ENCODE assay signal across 1 cellular context in genomic region chr22:20943104-20943933, GRCh38.
TF ChIP-seq lines count a peak whose summit lies in the region.

No MANE protein-coding gene starts in this region.

TF ChIP-seq in K562, 482 proteins besides CTCF, POLR2A, EP300 and RAD21 (continued from another document and continues in another):
- TF ChIP-seq HNRNPUL1 (IDR thresholded peaks at IDR 0.05; ENCODE audit: low read length) (no peak), SIRT6 (IDR thresholded peaks at IDR 0.05; ENCODE audit: low read depth, low read length) (no peak), POU5F1 (IDR thresholded peaks at IDR 0.05; ENCODE audit: borderline replicate concordance, low read depth, low read length, partially characterized antibody) (no peak), ZNF232 (CRISPR knock-in tag; IDR thresholded peaks at IDR 0.05) (no peak), FOS (IDR thresholded peaks at IDR 0.05; ENCODE audit: extremely low read depth, insufficient read length) (no peak), GATA2 (CRISPR knock-in tag; IDR thresholded peaks at IDR 0.05) (no peak), FOXA3 (CRISPR knock-in tag; conservative IDR thresholded peaks at IDR 0.05 in 1 of 2, IDR thresholded peaks at IDR 0.05 in 1 of 2) (no peak), SIN3B (IDR thresholded peaks at IDR 0.05; ENCODE audit: low read depth) (no peak), DLX4 (CRISPR knock-in tag; IDR thresholded peaks at IDR 0.05) (no peak), HNRNPK (IDR thresholded peaks at IDR 0.05; ENCODE audit: low read depth, low read length, poor library complexity, severe bottlenecking) (no peak), ZNF3 (CRISPR knock-in tag; IDR thresholded peaks at IDR 0.05) (no peak), KAT7 (CRISPR knock-in tag; IDR thresholded peaks at IDR 0.05; ENCODE audit: borderline replicate concordance) (peak; percentile 65; the same call in 1 of the 2 replicates), ILF3 (IDR thresholded peaks at IDR 0.05; ENCODE audit: borderline replicate concordance) (no peak), ZKSCAN1 (IDR thresholded peaks at IDR 0.05; ENCODE audit: low read depth, low read length) (no peak), CHD7 (IDR thresholded peaks at IDR 0.05; ENCODE audit: low read depth, low read length) (no peak), SPI1 (IDR thresholded peaks at IDR 0.05; ENCODE audit: borderline replicate concordance, low read depth, low read length) (no peak), ZNF121 (CRISPR knock-in tag; conservative IDR thresholded peaks at IDR 0.05) (no peak), SRSF3 (IDR thresholded peaks at IDR 0.05; ENCODE audit: insufficient read depth, low read length) (no peak), ETS1 (conservative IDR thresholded peaks at IDR 0.05; ENCODE audit: control insufficient read depth, low read depth, low read length) (no peak), FOXP4 (CRISPR knock-in tag; IDR thresholded peaks at IDR 0.05; ENCODE audit: borderline replicate concordance) (0 out of 2 replicates have a peak, but pooled peaks have one; percentile 68), POLR2G (IDR thresholded peaks at IDR 0.05; ENCODE audit: low read depth, low read length) (no peak), E2F6 (IDR thresholded peaks at IDR 0.05; ENCODE audit: borderline replicate concordance in 1 of 2, extremely low read depth in 1 of 2, insufficient read depth in 1 of 2, insufficient read length in 1 of 2, low read depth in 1 of 2, low read length in 1 of 2, poor library complexity in 1 of 2, severe bottlenecking in 1 of 2) (no peak), ZNF644 (tag; IDR thresholded peaks at IDR 0.05; ENCODE audit: low read depth) (no peak), FOXK2 (conservative IDR thresholded peaks at IDR 0.05 in 1 of 2, IDR thresholded peaks at IDR 0.05 in 1 of 2; ENCODE audit: low read depth in 2 of 2) (no peak), ZNF175 (CRISPR knock-in tag; IDR thresholded peaks at IDR 0.05; ENCODE audit: low read depth) (no peak), SP1 (CRISPR knock-in tag; IDR thresholded peaks at IDR 0.05) (no peak), ZC3H8 (IDR thresholded peaks at IDR 0.05) (no peak), HDAC2 (IDR thresholded peaks at IDR 0.05) (no peak), ASH1L (IDR thresholded peaks at IDR 0.05; ENCODE audit: borderline replicate concordance, low read depth, partially characterized antibody) (peak; percentile 42), ZNF436 (CRISPR knock-in tag; IDR thresholded peaks at IDR 0.05) (no peak), ZNF785 (CRISPR knock-in tag; IDR thresholded peaks at IDR 0.05) (no peak), ZBTB7A (IDR thresholded peaks at IDR 0.05; ENCODE audit: borderline replicate concordance, control insufficient read depth, low read depth, low read length) (no peak), SLC30A9 (CRISPR knock-in tag; IDR thresholded peaks at IDR 0.05) (no peak), FOXA1 (IDR thresholded peaks at IDR 0.05; ENCODE audit: borderline replicate concordance) (no peak), NR4A1 (CRISPR knock-in tag; IDR thresholded peaks at IDR 0.05) (no peak), NR4A1 (tag; IDR thresholded peaks at IDR 0.05) (no peak), XRCC5 (IDR thresholded peaks at IDR 0.05; ENCODE audit: low read depth, low read length) (no peak), DDX20 (tag; IDR thresholded peaks at IDR 0.05; ENCODE audit: low read depth) (no peak), FOXJ2 (tag; IDR thresholded peaks at IDR 0.05) (no peak), ZKSCAN8 (CRISPR knock-in tag; IDR thresholded peaks at IDR 0.05) (no peak), MYBL2 (IDR thresholded peaks at IDR 0.05; ENCODE audit: low read depth) (no peak), MYBL2 (CRISPR knock-in tag; IDR thresholded peaks at IDR 0.05; ENCODE audit: borderline replicate concordance) (no peak), KDM5B (IDR thresholded peaks at IDR 0.05; ENCODE audit: insufficient replicate concordance, low read depth, low read length) (no peak), KDM1A (IDR thresholded peaks at IDR 0.05) (no peak)
